In the genomic region with DNA sequence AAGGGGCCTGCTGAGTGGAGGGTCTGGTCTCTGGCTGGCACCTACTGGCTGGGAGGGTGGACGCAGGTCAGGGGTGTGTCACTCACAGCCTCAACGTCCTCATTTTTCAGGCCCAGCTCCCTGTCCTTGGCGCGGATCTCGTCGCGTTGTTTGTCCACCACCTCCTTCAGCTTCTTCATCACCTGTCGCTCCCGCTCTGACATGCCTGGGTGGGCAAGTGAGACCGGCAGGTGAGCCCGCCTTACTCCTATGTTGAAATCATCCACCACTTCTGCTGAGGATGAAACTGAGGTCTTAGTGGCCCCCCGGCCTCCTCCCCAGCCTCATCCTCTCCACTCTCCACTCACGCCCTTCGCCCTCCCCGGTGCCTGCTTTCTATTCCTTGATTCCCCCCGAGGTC, we compare ENCODE assay signal across 1 cellular context.
TF ChIP-seq lines count a peak whose summit lies in the region.

No MANE protein-coding gene starts in this region.

TF ChIP-seq in HepG2, 621 proteins besides CTCF, POLR2A, EP300 and RAD21:
- TF ChIP-seq ZNF234 (CRISPR knock-in tag; conservative IDR thresholded peaks at IDR 0.05) (no peak), PRPF4 (IDR thresholded peaks at IDR 0.05; ENCODE audit: low read depth, low read length, poor library complexity, severe bottlenecking) (no peak), ZNF264 (CRISPR knock-in tag; IDR thresholded peaks at IDR 0.05) (no peak)
TF ChIP-seq in HepG2: peak in this region for 0.
